25 cellular contexts compared by ENCODE assay signal in genomic region chr12:113755098-113755497, GRCh38.
"Had no signal": no experiment of that assay in that cellular context is flagged by ENCODE, and none has a peak within 500 bp of the region (broad histone marks: within the 10 kb centered on the region; RNA-seq: fewer than 3 reads in every experiment).

No MANE protein-coding gene starts in this region.

- H3K4me1 ChIP-seq: colonic mucosa, esophagus squamous epithelium, gastrocnemius medialis, heart right ventricle, left lung, lower lobe of right lung had no signal

- H3K9me3 ChIP-seq: colonic mucosa, esophagus squamous epithelium, gastrocnemius medialis, left lung, lower lobe of right lung, mucosa of descending colon had no signal

- ATAC-seq: effector memory CD8-positive, alpha-beta T cell; esophagus mucosa; gastrocnemius medialis; heart right ventricle; left cardiac atrium; left lung; left ventricle myocardium superior; lower lobe of right lung; mucosa of descending colon had no signal

- H3K4me3 ChIP-seq: colonic mucosa, esophagus squamous epithelium, gastrocnemius medialis, heart right ventricle, left lung, lower lobe of right lung, mucosa of descending colon had no signal

- H3K27me3 ChIP-seq: colonic mucosa had no signal

- DNase-seq: colonic mucosa; cortex of kidney; effector CD8-positive, alpha-beta T cell; effector memory CD8-positive, alpha-beta T cell; endodermal cell; erythroblast; esophagus squamous epithelium; foreskin fibroblast; foreskin melanocyte; gastrocnemius medialis; glutamatergic neuron; head of caudate nucleus; heart right ventricle; hippocampal formation; left cardiac atrium; left lung; left ventricle myocardium superior; lower lobe of right lung; mesenchymal stem cell; mucosa of descending colon; naive B cell had no signal

- H3K36me3 ChIP-seq: colonic mucosa, esophagus squamous epithelium, gastrocnemius medialis, heart right ventricle, left lung, lower lobe of right lung had no signal

- FAIRE-seq: endometrium, islet of Langerhans, keratinocyte had no signal
